21 cellular contexts compared by ENCODE assay signal in the genomic region with DNA sequence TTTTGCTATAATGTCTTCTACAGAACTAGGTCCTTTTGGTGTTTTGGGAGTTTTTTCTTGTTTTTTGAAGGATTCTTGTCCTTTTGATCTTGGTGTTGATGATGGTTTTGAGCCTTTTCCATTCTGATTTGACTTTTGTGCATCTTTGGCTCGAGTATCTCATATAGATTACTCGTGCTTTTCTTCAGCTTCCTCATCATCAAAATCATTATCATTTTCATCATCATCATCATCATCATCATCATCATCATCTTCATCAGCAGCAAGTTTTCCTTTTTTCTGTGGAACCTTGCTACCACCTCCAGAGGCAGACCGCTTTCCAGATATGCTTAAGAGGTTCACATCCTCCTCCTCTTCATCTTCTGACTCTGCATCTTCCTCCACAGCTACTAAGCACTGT.
DNase-seq lines count a peak whose midpoint lies in the region; ATAC-seq, FAIRE-seq and TF ChIP-seq lines count a peak whose summit lies in the region.
"Had no signal": no experiment of that assay in that cellular context is flagged by ENCODE, and none has a peak within 500 bp of the region (broad histone marks: within the 10 kb centered on the region; RNA-seq: fewer than 3 reads in every experiment).

No MANE protein-coding gene starts in this region.

- H3K4me2 ChIP-seq in HepG2 (ENCODE audit: low read depth, low read length): no peak overlapping the region
- no peak overlapping the region for H3K4me2 ChIP-seq in GM23248 (ENCODE audit: unreplicated experiment)
- H3K4me2 ChIP-seq: BLaER1 treated with 17β-estradiol and CSF1 and Interleukin-3, amounts not matched to agents 10 nM and 100 nM had no signal

- 58% methylated on average over 3 of the region's 3 CpGs for WGBS in HepG2 (ENCODE audit: low lambda C conversion rate)
- 76% methylated on average over 2 of the region's 3 CpGs for WGBS in right lobe of liver (ENCODE audit: insufficient coverage, low coverage, low lambda C conversion rate, missing lambda C conversion rate)
- WGBS in GM23248 (ENCODE audit: low coverage in 1 of 2, low lambda C conversion rate in 2 of 2, missing lambda C conversion rate in 2 of 2), 2 experiments: 89 to 95% methylated on average over 3 of the region's 3 CpGs

- ATAC-seq in HepG2: no peak
- no peak for ATAC-seq in right lobe of liver
- ATAC-seq: CD8-positive, alpha-beta T cell; GM12878 had no signal

- FAIRE-seq in HepG2 (lab: Jason Lieb, UNC): no peak
- FAIRE-seq: A204.1, D721Med, GM12878, GM12892, GM18507 had no signal

- DNase-seq in HepG2 (ENCODE audit: low spot score) (no peak), right lobe of liver (no peak), GM23248 (no peak), HCEC 1CT (no peak)
- no peak for DNase-seq in NK-92 treated with Interleukin-12 subunit alpha and Interleukin-12 subunit beta, amount 100 ng/mL, for 24 hours (lab: John Stamatoyannopoulos, UW)
- DNase-seq: 8988T; ACHN; Caco-2; Calu3; CD4-positive, alpha-beta T cell; CD8-positive, alpha-beta T cell; DMS79 treated with DMSO at 0.1 percent for 48 hours; EL; GDM1 had no signal

- H3K36me3 ChIP-seq in HepG2 (replicated peaks in 1 of 2; ENCODE audit: control insufficient read depth in 1 of 2, insufficient read depth in 2 of 2, low read length in 2 of 2) (no peaks in the 10 kb centered on the region), right lobe of liver (no peaks in the 10 kb centered on the region), GM23248 (ENCODE audit: low read depth) (no peaks in the 10 kb centered on the region)
- H3K36me3 ChIP-seq: BLaER1 treated with 17β-estradiol and CSF1 and Interleukin-3, amounts not matched to agents 10 nM and 100 nM had no signal

- H3K9ac ChIP-seq in HepG2 (ENCODE audit: insufficient read depth, low read depth, low read length): no peak overlapping the region
- H3K9ac ChIP-seq in GM23248: no peak overlapping the region
- H3K9ac ChIP-seq: BLaER1 treated with 17β-estradiol and CSF1 and Interleukin-3, amounts not matched to agents 10 nM and 100 nM had no signal

- H3K27ac ChIP-seq in HepG2 (ENCODE audit: extremely low read length, insufficient read depth, low read length) (no peak overlapping the region), right lobe of liver (no peak overlapping the region), GM23248 (no peak overlapping the region)
- H3K27ac ChIP-seq: BLaER1 treated with 17β-estradiol and CSF1 and Interleukin-3, amounts not matched to agents 10 nM and 100 nM; C4-2B had no signal

- TF ChIP-seq CTCF in HepG2 (CRISPR knock-in tag; IDR thresholded peaks at IDR 0.05) (no peak), right lobe of liver (IDR thresholded peaks at IDR 0.05) (no peak)

- H3K79me2 ChIP-seq in HepG2 (ENCODE audit: insufficient read depth, low read length) (no peaks in the 10 kb centered on the region), GM23248 (ENCODE audit: insufficient read depth) (no peaks in the 10 kb centered on the region)

- H3K4me3 ChIP-seq in HepG2 (replicated peaks in 1 of 3; ENCODE audit: insufficient read depth in 1 of 3, low read depth in 2 of 3, low read length in 3 of 3) (no peak overlapping the region), right lobe of liver (no peak overlapping the region), GM23248 (no peak overlapping the region)
- H3K4me3 ChIP-seq: BLaER1 treated with 17β-estradiol and CSF1 and Interleukin-3, amounts not matched to agents 10 nM and 100 nM; GM12878 had no signal

- in situ Hi-C loops in HepG2 (cut with HindIII; ENCODE audit: extremely low pct_ligation_motif_present, low pct_unique_long_range_greater_than_20kb): no loop called here
- in situ Hi-C loops in GM23248 (cut with MboI): no loop called here

- no peak for TF ChIP-seq POLR2A in HepG2 (IDR thresholded peaks at IDR 0.05; ENCODE audit: insufficient read depth in 1 of 2, low read depth in 2 of 2, low read length in 2 of 2)
- TF ChIP-seq POLR2A in right lobe of liver (IDR thresholded peaks at IDR 0.05): no peak

- intact Hi-C loops in HepG2 (cut with micrococcal nuclease; ENCODE audit: unreplicated experiment) (no loop called here), right lobe of liver (cut with DNase I) (no loop called here)

- H2AFZ ChIP-seq in HepG2 (ENCODE audit: low read length) (no peak overlapping the region), GM23248 (peak overlapping the region; percentile 38; the same call in 1 of the 2 replicates)

- CTCF ChIA-PET in HepG2 (lab: Yijun Ruan, JAX; ENCODE audit: low intra/inter-chr PET ratio, low total read pairs): no interaction called here

- TF ChIP-seq RAD21 in HepG2 (CRISPR knock-in tag; IDR thresholded peaks at IDR 0.05): no peak

- no peaks in the 10 kb centered on the region for H3K9me2 ChIP-seq in GM23248 (ENCODE audit: insufficient read depth)

- H3K27me3 ChIP-seq in HepG2 (ENCODE audit: control insufficient read depth in 1 of 2, insufficient read depth in 2 of 2, low read length in 2 of 2): no peaks in the 10 kb centered on the region
- no peaks in the 10 kb centered on the region for H3K27me3 ChIP-seq in right lobe of liver
- no peaks in the 10 kb centered on the region for H3K27me3 ChIP-seq in GM23248 (replicated peaks; ENCODE audit: insufficient read depth)
- H3K27me3 ChIP-seq: BLaER1 treated with 17β-estradiol and CSF1 and Interleukin-3, amounts not matched to agents 10 nM and 100 nM had no signal

- no TSS peak for BruUV-seq in HepG2 (replicated peaks; lab: Mats Ljungman, UMichigan)

- TF ChIP-seq EP300 in HepG2 (IDR thresholded peaks at IDR 0.05; ENCODE audit: low read depth in 2 of 2, low read length in 2 of 2) (no peak), HepG2 (CRISPR knock-in tag; IDR thresholded peaks at IDR 0.05; ENCODE audit: borderline replicate concordance) (no peak)

- no peaks in the 10 kb centered on the region for H3F3A ChIP-seq in GM23248 (ENCODE audit: insufficient read depth)

- POLR2A ChIA-PET in HepG2 (lab: Yijun Ruan, JAX): no interaction called here

- H3K9me3 ChIP-seq in HepG2 (ENCODE audit: low read length) (no peaks in the 10 kb centered on the region), right lobe of liver (no peaks in the 10 kb centered on the region), GM23248 (ENCODE audit: low read depth) (no peaks in the 10 kb centered on the region)
- H3K9me3 ChIP-seq: Caco-2 had no signal

- H3K4me1 ChIP-seq in HepG2 (ENCODE audit: insufficient read depth, low read length): no peaks in the 10 kb centered on the region
- no peaks in the 10 kb centered on the region for H3K4me1 ChIP-seq in right lobe of liver
- no peaks in the 10 kb centered on the region for H3K4me1 ChIP-seq in GM23248 (ENCODE audit: insufficient read depth)
- H3K4me1 ChIP-seq: Caco-2 had no signal

- H4K20me1 ChIP-seq in HepG2 (ENCODE audit: insufficient read depth, low read length) (no peaks in the 10 kb centered on the region), GM23248 (ENCODE audit: insufficient read depth) (no peaks in the 10 kb centered on the region)
- H4K20me1 ChIP-seq: BLaER1 treated with 17β-estradiol and CSF1 and Interleukin-3, amounts not matched to agents 10 nM and 100 nM had no signal

TF ChIP-seq in HepG2, 621 proteins besides CTCF, POLR2A, EP300 and RAD21:
- TF ChIP-seq NFYC (CRISPR knock-in tag; IDR thresholded peaks at IDR 0.05) (no peak), CREB1 (IDR thresholded peaks at IDR 0.05) (peak; percentile 72), CREB1 (CRISPR knock-in tag; IDR thresholded peaks at IDR 0.05) (no peak)
- TF ChIP-seq, protein P1, sequence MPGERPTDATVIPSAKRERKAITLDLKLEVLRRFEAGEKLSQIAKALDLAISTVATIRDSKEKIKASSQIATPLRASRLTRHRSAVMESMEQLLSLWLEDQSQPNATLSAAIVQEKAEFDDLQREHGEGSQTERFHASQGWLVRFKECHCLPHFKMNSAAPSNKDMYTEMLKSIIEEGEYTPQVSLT (CRISPR knock-in tag; IDR thresholded peaks at IDR 0.05; ENCODE audit: borderline replicate concordance, low read depth): no peak
